In genomic region chr18:79988079-79988924, GRCh38 we compare ENCODE assay signal across 8 cellular contexts. TPM values are rescaled to one million over a fixed set of nuclear protein-coding genes. Genes with fewer than 3 reads are reported as not detected.
DNase-seq lines count a peak whose midpoint lies in the region; TF ChIP-seq lines count a peak whose summit lies in the region.

Gene TXNL4A (minus strand): TSS chr18:79988563. CDS start chr18:79988392, 171 bp downstream.

- no peaks in the 10 kb centered on the region for H3K9me2 ChIP-seq in OCI-LY1 (ENCODE audit: low read depth, low read length)

- peaks cover 34% of the 10 kb centered on the region for H3K36me3 Mint-ChIP-seq in Calu3 (ENCODE audit: insufficient read depth, unreplicated experiment)
- peaks cover 8% of the 10 kb centered on the region for H3K36me3 Mint-ChIP-seq in endothelial cell (ENCODE audit: low read depth, unreplicated experiment)

- H3K27me3 Mint-ChIP-seq in Calu3 (ENCODE audit: unreplicated experiment), result no peaks in the 10 kb centered on the region
- no peaks in the 10 kb centered on the region for H3K27me3 Mint-ChIP-seq in endothelial cell (ENCODE audit: unreplicated experiment)

- H2AFZ ChIP-seq in OCI-LY1 (ENCODE audit: low read length), result peak within 1 kb of the TSS; percentile 72; the same call in 1 of the 2 replicates

- peak within 1 kb of the TSS; percentile 42 for H3K27ac Mint-ChIP-seq in Calu3 (ENCODE audit: unreplicated experiment)
- H3K27ac Mint-ChIP-seq in endothelial cell (ENCODE audit: unreplicated experiment), result peak within 1 kb of the TSS; percentile 92

- H3K4me3 Mint-ChIP-seq in Calu3 (ENCODE audit: low read depth, unreplicated experiment) (peak within 1 kb of the TSS; percentile 73), endothelial cell (ENCODE audit: unreplicated experiment) (peak within 1 kb of the TSS; percentile 98)

- CTCF ChIA-PET in Calu3 (lab: Charles Lee), result interaction anchor here (0.6 kb wide), 2 partner anchors 25 to 31 kb away, joined by 3 read pairs; no protein-coding TSS in a partner anchor

- no TSS peak for BruUV-seq in Calu3 (replicated peaks; lab: Mats Ljungman, UMichigan)

- H3F3A ChIP-seq in OCI-LY1 (ENCODE audit: insufficient read depth, low read length), result no peaks in the 10 kb centered on the region

- H3K9me3 Mint-ChIP-seq in Calu3 (ENCODE audit: low read depth, unreplicated experiment), result no peaks in the 10 kb centered on the region
- H3K9me3 Mint-ChIP-seq in endothelial cell (ENCODE audit: unreplicated experiment), result no peaks in the 10 kb centered on the region

- H3K4me1 Mint-ChIP-seq in Calu3 (ENCODE audit: low read depth, unreplicated experiment), result peaks cover 7% of the 10 kb centered on the region
- peaks cover 18% of the 10 kb centered on the region for H3K4me1 Mint-ChIP-seq in endothelial cell (ENCODE audit: unreplicated experiment)

- H3K79me2 ChIP-seq in OCI-LY1 (ENCODE audit: insufficient read depth, low read length), result peaks cover 48% of the 10 kb centered on the region

- peak within 1 kb of the TSS; percentile 81 for H3K4me3 ChIP-seq in OCI-LY1 (ENCODE audit: low read depth, low read length, poor library complexity, severe bottlenecking)

- intact Hi-C loops in Calu3 (cut with micrococcal nuclease; ENCODE audit: unreplicated experiment), result loop anchor here (10.0 kb wide), 2 partner anchors 46 to 126 kb away; partner anchors contain the start of gene RBFA

- peak within 1 kb of the TSS; percentile 93 for H3K4me2 ChIP-seq in OCI-LY1 (ENCODE audit: low read length)

- H3K9ac ChIP-seq in OCI-LY1 (ENCODE audit: low read length), result peak within 1 kb of the TSS; percentile 93

- TF ChIP-seq CTCF in Calu3 (IDR thresholded peaks at IDR 0.05; ENCODE audit: unreplicated experiment), result no peak
- TF ChIP-seq CTCF in GM20000 (IDR thresholded peaks at IDR 0.05; ENCODE audit: extremely low read depth, missing control alignments), result peak; percentile 40
- peak; percentile 58 for TF ChIP-seq CTCF in OCI-LY1 (IDR thresholded peaks at IDR 0.05; ENCODE audit: low read length)
- no peak for TF ChIP-seq CTCF in endothelial cell (IDR thresholded peaks at IDR 0.05; ENCODE audit: unreplicated experiment)

- peak within 1 kb of the TSS; percentile 58 for H3K27ac ChIP-seq in OCI-LY1 (ENCODE audit: low read depth, low read length, poor library complexity, severe bottlenecking)

- H3K4me1 ChIP-seq in OCI-LY1 (ENCODE audit: insufficient read depth, low read length, severe bottlenecking), result peaks cover 26% of the 10 kb centered on the region

- no peaks in the 10 kb centered on the region for H3K27me3 ChIP-seq in OCI-LY1 (ENCODE audit: insufficient read depth, low read length)

- H3K36me3 ChIP-seq in OCI-LY1 (ENCODE audit: insufficient read depth, low read length), result peaks cover 37% of the 10 kb centered on the region

- peak; percentile 74 for DNase-seq in Calu3
- DNase-seq in GM20000 (ENCODE audit: low spot score), result peak; percentile 95
- DNase-seq in HT-29 (ENCODE audit: low spot score), result peak; percentile 77
- peak; percentile 88 for DNase-seq in activated CD8-positive, alpha-beta memory T cell treated with anti-CD3 and anti-CD28 coated beads, Interleukin-2, amount 50 U/mL, for 4 hours
- DNase-seq in endothelial cell (ENCODE audit: low spot score), result peak; percentile 76
- peak; percentile 88 for DNase-seq in middle frontal gyrus (ENCODE audit: extremely low spot score, low spot score)
- DNase-seq in stimulated activated CD8-positive, alpha-beta memory T cell treated with anti-CD3 and anti-CD28 coated beads, Interleukin-2, amount 100 ng/mL, for 48 hours (ENCODE audit: low read depth in 2 of 2), result peak; percentile 73 to 80

- H3K9me3 ChIP-seq in OCI-LY1 (ENCODE audit: low read length), result no peaks in the 10 kb centered on the region

- H4K20me1 ChIP-seq in OCI-LY1 (ENCODE audit: insufficient read depth, low read length), result no peaks in the 10 kb centered on the region

RNA-seq across cellular contexts. Expression of gene TXNL4A, which starts in this region (rescaled TPM):
- total RNA-seq in Calu3 (2022) (64.1 and 75.9 TPM in 2 replicates), endothelial cell (ENCODE audit: unreplicated experiment) (86.8 TPM)
- total RNA-seq in HT-29 (2014; rRNA removed; shearing (Covaris generic)), result 63.4 and 70.8 TPM in 2 replicates

Comparison
In these comparisons a context has a peak if more than half of its experiments do, and no peak if none do; other contexts are left out.
1. Peak in every context shown above with its lines: DNase-seq, H3K4me3 ChIP-seq and H3K27ac ChIP-seq.
2. CTCF ChIP-seq: peak in GM20000 (single experiment) and OCI-LY1 (single experiment); none in Calu3 (single experiment) and endothelial cell (single experiment).